Comparison of ENCODE assay signal across 16 cellular contexts in genomic region chr2:236354056-236354940, GRCh38.
DNase-seq lines count a peak whose midpoint lies in the region; ATAC-seq, FAIRE-seq and TF ChIP-seq lines count a peak whose summit lies in the region.
"Had no signal": no experiment of that assay in that cellular context is flagged by ENCODE, and none has a peak within 500 bp of the region (broad histone marks: within the 10 kb centered on the region; RNA-seq: fewer than 3 reads in every experiment).

No MANE protein-coding gene starts in this region.

- H2BK20ac ChIP-seq in H1 (ENCODE audit: low read length) = no peak overlapping the region

- TF ChIP-seq EP300 in H1 (IDR thresholded peaks at IDR 0.05; ENCODE audit: borderline replicate concordance in 1 of 2, low read depth in 2 of 2, low read length in 2 of 2) = no peak

- no peak overlapping the region for H3K4me2 ChIP-seq in H1 (ENCODE audit: insufficient read depth in 1 of 2, low read depth in 2 of 2, low read length in 2 of 2)
- H3K4me2 ChIP-seq: A549 had no signal

- no peak overlapping the region for H3K9ac ChIP-seq in H1 (replicated peaks in 1 of 4; ENCODE audit: extremely low read depth in 1 of 4, low read depth in 3 of 4, low read length in 3 of 4)
- H3K9ac ChIP-seq: GM23248 had no signal

- no peak overlapping the region for H4K8ac ChIP-seq in H1 (ENCODE audit: extremely low read depth, insufficient read depth, low read length)

- TF ChIP-seq POLR2A in H1 (IDR thresholded peaks at IDR 0.05; ENCODE audit: control extremely low read depth in 1 of 2, low read depth in 2 of 2, low read length in 2 of 2) = no peak

- H3K23ac ChIP-seq in H1 (ENCODE audit: insufficient read length) = no peak overlapping the region

- TF ChIP-seq CTCF in right atrium auricular region (IDR thresholded peaks at IDR 0.05) = no peak
- no peak for TF ChIP-seq CTCF in H1 (IDR thresholded peaks at IDR 0.05; ENCODE audit: control extremely low read depth in 1 of 3, insufficient read depth in 1 of 3, low read depth in 1 of 3, low read length in 3 of 3)

- H3K27ac ChIP-seq in right atrium auricular region = no peak overlapping the region
- H3K27ac ChIP-seq in H1 (ENCODE audit: low read depth, low read length) = no peak overlapping the region
- H3K27ac ChIP-seq: A549, GM23248 had no signal

- no peaks in the 10 kb centered on the region for H3K79me1 ChIP-seq in H1 (ENCODE audit: low read depth, low read length)

- H3K9me3 ChIP-seq in right atrium auricular region (no peaks in the 10 kb centered on the region), H1 (ENCODE audit: insufficient read depth in 2 of 2, low read depth in 1 of 2, low read length in 1 of 2) (no peaks in the 10 kb centered on the region)
- H3K9me3 ChIP-seq: A549 had no signal

- H3K36me3 ChIP-seq in right atrium auricular region = no peaks in the 10 kb centered on the region
- no peaks in the 10 kb centered on the region for H3K36me3 ChIP-seq in H1 (ENCODE audit: control insufficient read depth in 2 of 4, insufficient read depth in 4 of 4, low read length in 3 of 4)

- no peak overlapping the region for H4K5ac ChIP-seq in H1 (ENCODE audit: insufficient read length, low read depth, low read length)

- H3K79me2 ChIP-seq in H1 (ENCODE audit: control insufficient read depth in 1 of 2, insufficient read depth in 2 of 2, low read length in 2 of 2) = no peaks in the 10 kb centered on the region

- 77% methylated on average over 15 of the region's 15 CpGs; no CpG with 5 or more reads in 1 of the 2 experiments for WGBS in H1 (ENCODE audit: extremely low coverage in 1 of 2, insufficient coverage in 1 of 2, insufficient read length in 1 of 2, insufficient replicate concordance in 2 of 2, low coverage in 1 of 2, low lambda C conversion rate in 2 of 2, missing lambda C conversion rate in 1 of 2), 2 experiments

- H2BK15ac ChIP-seq in H1 (ENCODE audit: low read length) = no peak overlapping the region

- no peak overlapping the region for H4K91ac ChIP-seq in H1 (replicated peaks; ENCODE audit: insufficient read length, low read length)

- TF ChIP-seq RAD21 in H1 (IDR thresholded peaks at IDR 0.05 in 1 of 2, conservative IDR thresholded peaks at IDR 0.05 in 1 of 2; ENCODE audit: low read depth in 2 of 2, low read length in 2 of 2) = no peak

- CTCF ChIA-PET in H1 (lab: Charles Lee; ENCODE audit: partially characterized antibody) = interaction anchor here (0.7 to 2.7 kb wide), 30 partner anchors 11 to 761 kb away, joined by 3 to 10 read pairs (median 4); no protein-coding TSS in a partner anchor

- no peak overlapping the region for H3K56ac ChIP-seq in H1 (replicated peaks; ENCODE audit: insufficient read length, low read depth, low read length)

- H3K4ac ChIP-seq in H1 (replicated peaks; ENCODE audit: insufficient read length, low read depth, low read length) = no peak overlapping the region

- H2BK12ac ChIP-seq in H1 (ENCODE audit: low read depth, low read length) = 0 out of 2 replicates have a peak overlapping the region, but pooled peaks have one; percentile 9

- H2AK5ac ChIP-seq in H1 (ENCODE audit: low read depth, low read length) = 0 out of 2 replicates have a peak overlapping the region, but pooled peaks have one; percentile 13

- H3K27me3 ChIP-seq in right atrium auricular region (no peaks in the 10 kb centered on the region), H1 (replicated peaks in 1 of 4; ENCODE audit: control insufficient read depth in 3 of 4, extremely low read depth in 1 of 4, insufficient read depth in 3 of 4, low read length in 3 of 4) (no peaks in the 10 kb centered on the region)

- H3K4me3 ChIP-seq in right atrium auricular region = no peak overlapping the region
- H3K4me3 ChIP-seq in H1 (ENCODE audit: extremely low read depth in 1 of 4, insufficient read depth in 2 of 4, low read depth in 3 of 4, low read length in 4 of 4) = no peak overlapping the region
- H3K4me3 ChIP-seq: A549, GM23248 had no signal

- DNase-seq in right atrium auricular region (ENCODE audit: low spot score) (peak; percentile 55), Right ventricle myocardium inferior (ENCODE audit: missing footprints) (no peak), HTR-8/SVneo (ENCODE audit: insufficient read length, low spot score) (no peak), H1 (ENCODE audit: low read depth in 1 of 2, low spot score in 2 of 2) (no peak), sciatic nerve (ENCODE audit: low spot score) (no peak), HCEC 1CT (no peak), DMS 273 (lab: John Stamatoyannopoulos, UW; ENCODE audit: unreplicated experiment) (no peak), KG1 (lab: John Stamatoyannopoulos, UW) (no peak)
- DNase-seq: CD8-positive, alpha-beta T cell; COR-L47; GF-D8; GM23248; H7 had no signal

- no peak overlapping the region for H2BK5ac ChIP-seq in H1 (ENCODE audit: low read depth, low read length)

- no peaks in the 10 kb centered on the region for H3K4me1 ChIP-seq in right atrium auricular region
- H3K4me1 ChIP-seq in H1 (replicated peaks in 1 of 4; ENCODE audit: control insufficient read depth in 3 of 4, insufficient read depth in 4 of 4, low read length in 3 of 4) = peaks cover 0 to 2% (median 0%) of the 10 kb centered on the region in 4 experiments; a peak in 3 of 7 replicates
- H3K4me1 ChIP-seq: A549 had no signal

- ATAC-seq in Right ventricle myocardium inferior (no peak), sciatic nerve (peak; percentile 17)
- ATAC-seq: A549; CD8-positive, alpha-beta T cell had no signal

- no peaks in the 10 kb centered on the region for H3K23me2 ChIP-seq in H1 (ENCODE audit: low read depth, low read length)

- H4K20me1 ChIP-seq in H1 (replicated peaks in 1 of 2; ENCODE audit: control insufficient read depth in 1 of 2, insufficient read depth in 2 of 2, low read length in 2 of 2) = peaks cover 0 to 3% of the 10 kb centered on the region in 2 experiments

- H3K18ac ChIP-seq in H1 (ENCODE audit: extremely low read depth, low read length) = no peak overlapping the region

- no peak overlapping the region for H2BK120ac ChIP-seq in H1 (replicated peaks; ENCODE audit: low read depth, low read length)

- POLR2A ChIA-PET in H1 (lab: Charles Lee; ENCODE audit: partially characterized antibody) = interaction anchor here (0.7 kb wide), 1 partner anchor 477 kb away, joined by 3 read pairs; no protein-coding TSS in a partner anchor

- H3K14ac ChIP-seq in H1 (ENCODE audit: insufficient read length) = no peak overlapping the region

- FAIRE-seq in HTR-8/SVneo (lab: Jason Lieb, UNC) = peak; percentile 98
- FAIRE-seq in H1 (lab: Jason Lieb, UNC) = no peak
- FAIRE-seq: A549, D721Med, GM18507 had no signal

- H2AFZ ChIP-seq in H1 (ENCODE audit: low read length) = no peak overlapping the region
- H2AFZ ChIP-seq: GM23248 had no signal

- intact Hi-C loops in Right ventricle myocardium inferior (cut with DNase I) (loop anchor here (5.0 kb wide), 2 partner anchors 158 to 213 kb away; partner anchors contain the start of gene ACKR3), sciatic nerve (cut with DNase I) (loop anchor here (2.0 kb wide), 1 partner anchor 707 kb away; no protein-coding TSS in a partner anchor)

TF ChIP-seq in H1, 55 proteins besides CTCF, POLR2A, EP300 and RAD21:
- TF ChIP-seq BRCA1 (IDR thresholded peaks at IDR 0.05; ENCODE audit: low read depth, low read length) (no peak), SUZ12 (IDR thresholded peaks at IDR 0.05; ENCODE audit: low read length) (no peak), EGR1 (IDR thresholded peaks at IDR 0.05; ENCODE audit: borderline replicate concordance, low read depth, low read length) (no peak)
